Comparison of ENCODE assay signal across 8 cellular contexts in genomic region chr4:104966349-104967033, GRCh38.
A peak's percentile ranks its signal among the peaks of the same experiment; 100 is the strongest.
DNase-seq lines count a peak whose midpoint lies in the region; ATAC-seq and TF ChIP-seq lines count a peak whose summit lies in the region.

No MANE protein-coding gene starts in this region.

- no peaks in the 10 kb centered on the region for H3K27me3 ChIP-seq in CD8-positive, alpha-beta memory T cell (ENCODE audit: insufficient read depth, low read length, poor library complexity, severe bottlenecking)
- no peaks in the 10 kb centered on the region for H3K27me3 ChIP-seq in lung (ENCODE audit: control insufficient read depth, insufficient read depth)

- no peak overlapping the region for H3K27ac ChIP-seq in CD8-positive, alpha-beta memory T cell (ENCODE audit: low read depth, low read length)
- H3K27ac ChIP-seq in lung (ENCODE audit: low read depth in 1 of 2, low read length in 1 of 2) = peak overlapping the region in 1 of 2 donors; percentile 52

- H3K4me3 Mint-ChIP-seq in CD8-positive, alpha-beta memory T cell = peak overlapping the region in 6 of 7 donors; percentile 61 to 77 (median 68)
- peak overlapping the region; percentile 88 for H3K4me3 Mint-ChIP-seq in T-helper 2 cell treated with Interferon-gamma antibody and Interleukin-4, amounts not matched to agents 5 μg/mL and 100 μg/mL, for 36 hours

- H3K27ac Mint-ChIP-seq in CD8-positive, alpha-beta memory T cell = peak overlapping the region; percentile 0 to 92 (median 80)
- H3K27ac Mint-ChIP-seq in T-helper 2 cell treated with Interferon-gamma antibody and Interleukin-4, amounts not matched to agents 5 μg/mL and 100 μg/mL, for 36 hours = peak overlapping the region; percentile 97

- H3K9me3 ChIP-seq in CD8-positive, alpha-beta memory T cell (ENCODE audit: low read length) = no peaks in the 10 kb centered on the region
- no peaks in the 10 kb centered on the region for H3K9me3 ChIP-seq in lung (ENCODE audit: control insufficient read depth in 2 of 2, insufficient read depth in 1 of 2, low read length in 1 of 2)

- H3K4me3 ChIP-seq in CD8-positive, alpha-beta memory T cell (ENCODE audit: low read length) = no peak overlapping the region
- H3K4me3 ChIP-seq in lung = no peak overlapping the region

- H3K4me1 ChIP-seq in CD8-positive, alpha-beta memory T cell (ENCODE audit: insufficient read depth, low read length) = no peaks in the 10 kb centered on the region
- peaks cover 0 to 2% of the 10 kb centered on the region in 2 donors for H3K4me1 ChIP-seq in lung (ENCODE audit: control insufficient read depth in 2 of 2, insufficient read depth in 2 of 2, low read length in 2 of 2)

- H3K36me3 Mint-ChIP-seq in CD8-positive, alpha-beta memory T cell = peaks cover 0 to 4% (median 0%) of the 10 kb centered on the region in 3 donors
- peaks cover 5% of the 10 kb centered on the region for H3K36me3 Mint-ChIP-seq in T-helper 2 cell treated with Interferon-gamma antibody and Interleukin-4, amounts not matched to agents 5 μg/mL and 100 μg/mL, for 36 hours (ENCODE audit: low read depth)

- POLR2A ChIA-PET in CD8-positive, alpha-beta memory T cell (lab: Charles Lee) = no interaction called here

- TF ChIP-seq CTCF in lung (IDR thresholded peaks at IDR 0.05; ENCODE audit: control extremely low read depth, extremely low read depth) = no peak

- H3K27me3 Mint-ChIP-seq in CD8-positive, alpha-beta memory T cell = no peaks in the 10 kb centered on the region
- H3K27me3 Mint-ChIP-seq in T-helper 2 cell treated with Interferon-gamma antibody and Interleukin-4, amounts not matched to agents 5 μg/mL and 100 μg/mL, for 36 hours (ENCODE audit: low read depth) = peaks cover 3% of the 10 kb centered on the region

- CTCF ChIA-PET in CD8-positive, alpha-beta memory T cell (lab: Charles Lee) = interaction anchor here (1.1 kb wide), 1 partner anchor 107 kb away, joined by 4 read pairs; no protein-coding TSS in a partner anchor

- no peaks in the 10 kb centered on the region for H3K9me3 Mint-ChIP-seq in CD8-positive, alpha-beta memory T cell
- peaks cover 9% of the 10 kb centered on the region for H3K9me3 Mint-ChIP-seq in T-helper 2 cell treated with Interferon-gamma antibody and Interleukin-4, amounts not matched to agents 5 μg/mL and 100 μg/mL, for 36 hours

- H3K4me1 Mint-ChIP-seq in CD8-positive, alpha-beta memory T cell = peaks cover 9 to 21% (median 10%) of the 10 kb centered on the region in 3 donors
- peaks cover 34% of the 10 kb centered on the region for H3K4me1 Mint-ChIP-seq in T-helper 2 cell treated with Interferon-gamma antibody and Interleukin-4, amounts not matched to agents 5 μg/mL and 100 μg/mL, for 36 hours (ENCODE audit: low read depth)

- peak in 2 of 5 donors; percentile 24 to 30 for DNase-seq in CD8-positive, alpha-beta memory T cell
- DNase-seq in T-helper 2 cell treated with Interferon-gamma antibody and Interleukin-4, amounts not matched to agents 5 μg/mL and 100 μg/mL, for 36 hours (ENCODE audit: low spot score) = peak; percentile 55
- DNase-seq in lung (ENCODE audit: low spot score) (peak; percentile 61), NCI-H187 (lab: John Stamatoyannopoulos, UW) (no peak), NCI-H526 (lab: John Stamatoyannopoulos, UW) (no peak), hypothalamus (lab: John Stamatoyannopoulos, UW) (no peak)

- 17 to 32% methylated on average over 3 of the region's 3 CpGs for WGBS in lung, 2 donors

- ATAC-seq in GM19328 (IDR thresholded peaks at IDR 0.05; ENCODE audit: unreplicated experiment) (peak; percentile 92), HG03196 (IDR thresholded peaks at IDR 0.05; ENCODE audit: unreplicated experiment) (peak; percentile 99), lung (ENCODE audit: insufficient read depth, low FRiP score) (peak; percentile 83)

- H3K36me3 ChIP-seq in CD8-positive, alpha-beta memory T cell (ENCODE audit: insufficient read depth, low read length) = no peaks in the 10 kb centered on the region
- H3K36me3 ChIP-seq in lung (ENCODE audit: control insufficient read depth in 2 of 2, insufficient read depth in 2 of 2, low read length in 2 of 2) = no peaks in the 10 kb centered on the region

Comparison
In these comparisons a context has a peak if more than half of its experiments do, and no peak if none do; other contexts are left out.
1. DNase-seq: peak in T-helper 2 cell treated with Interferon-gamma antibody and Interleukin-4, amounts not matched to agents 5 μg/mL and 100 μg/mL, for 36 hours (single experiment) and lung (single experiment); none in NCI-H187 (0 of 2), NCI-H526 (0 of 2) and hypothalamus (0 of 51).
2. Peak in every context shown above with its lines, with median percentiles within 50 percentile points of each other: ATAC-seq.